Comparison of ENCODE assay signal across 8 cellular contexts in genomic region chr12:120265483-120266179, GRCh38. TPM values are rescaled to one million over a fixed set of nuclear protein-coding genes. Genes with fewer than 3 reads are reported as not detected.
DNase-seq lines count a peak whose midpoint lies in the region; ATAC-seq and TF ChIP-seq lines count a peak whose summit lies in the region.

Gene PXN, minus strand, starts transcription at chr12:120265730. Its CDS starts 101 bp downstream, at chr12:120265629.

- H3K27me3 ChIP-seq in BJ (ENCODE audit: control insufficient read depth, insufficient read depth, low read length) = no peaks in the 10 kb centered on the region
- peaks cover 27% of the 10 kb centered on the region for H3K27me3 ChIP-seq in OCI-LY3 (ENCODE audit: low read depth, low read length)
- H3K27me3 ChIP-seq in muscle layer of colon (ENCODE audit: control insufficient read depth in 1 of 2, insufficient read depth in 2 of 2, low read length in 2 of 2) = no peaks in the 10 kb centered on the region

- TF ChIP-seq CTCF in BJ (IDR thresholded peaks at IDR 0.05; ENCODE audit: insufficient read depth, low read depth, low read length) (peak; percentile 59), OCI-LY3 (IDR thresholded peaks at IDR 0.05; ENCODE audit: low read depth, low read length) (peak; percentile 75)

- peak within 1 kb of the TSS; percentile 96 for H3K4me2 ChIP-seq in OCI-LY3 (ENCODE audit: low read length)

- H3K4me1 ChIP-seq in OCI-LY3 (ENCODE audit: low read length) = peaks cover 15% of the 10 kb centered on the region; the same call in 1 of the 2 replicates
- peaks cover 44% of the 10 kb centered on the region for H3K4me1 ChIP-seq in muscle layer of colon (ENCODE audit: insufficient read depth, low read length)

- H3K79me2 ChIP-seq in OCI-LY3 (ENCODE audit: low read length) = no peaks in the 10 kb centered on the region

- peak within 1 kb of the TSS; percentile 90 for H2AFZ ChIP-seq in OCI-LY3 (ENCODE audit: low read depth, low read length)

- no peak for TF ChIP-seq POLR2A in erythroblast (IDR thresholded peaks at IDR 0.05; ENCODE audit: low read length)

- no peaks in the 10 kb centered on the region for H4K20me1 ChIP-seq in OCI-LY3 (ENCODE audit: insufficient read depth, low read length)

- H3K9me3 ChIP-seq in OCI-LY3 (ENCODE audit: insufficient read depth, low read length) (no peaks in the 10 kb centered on the region), muscle layer of colon (ENCODE audit: low read length) (no peaks in the 10 kb centered on the region)

- H3K9ac ChIP-seq in OCI-LY3 (ENCODE audit: low read length) (peak within 1 kb of the TSS; percentile 87), muscle layer of colon (ENCODE audit: low read length) (peak within 1 kb of the TSS; percentile 96)

- CTCF ChIA-PET in BJ (lab: Yijun Ruan, JAX) = interaction anchor here (0.7 to 14.8 kb wide), 25 partner anchors 8 to 119 kb away, joined by 3 to 482 read pairs (median 5); partner anchors contain the start of genes RNU4-1, RNU4-2 and RPLP0

- peak; percentile 84 for ATAC-seq in GM19351 (IDR thresholded peaks at IDR 0.05; ENCODE audit: unreplicated experiment)

- DNase-seq in BJ (ENCODE audit: low read depth) = no peak
- peak; percentile 84 for DNase-seq in HT-29 (ENCODE audit: low spot score)
- DNase-seq in activated T-cell treated with anti-CD3 and anti-CD28 coated beads, Interleukin-2, amount 50 U/mL, for 1 hour = peak; percentile 93
- DNase-seq in erythroblast (lab: John Stamatoyannopoulos, UW) = peak; percentile 89 to 95
- peak; percentile 76 for DNase-seq in stimulated activated CD8-positive, alpha-beta memory T cell treated with anti-CD3 and anti-CD28 coated beads, Interleukin-7, amount 100 ng/mL, for 24 hours (ENCODE audit: low read depth)

- H3K4me3 ChIP-seq in BJ (ENCODE audit: low read depth, low read length) (peak within 1 kb of the TSS; percentile 95), OCI-LY3 (ENCODE audit: low read length) (peak within 1 kb of the TSS; percentile 96), muscle layer of colon (ENCODE audit: low read depth in 1 of 2, low read length in 2 of 2) (peak within 1 kb of the TSS; percentile 81 to 90)

- POLR2A ChIA-PET in BJ (lab: Charles Lee) = interaction anchor here (0.6 to 3.5 kb wide), 3 partner anchors 26 to 65 kb away, joined by 7 to 29 read pairs (median 9); partner anchors contain the start of gene RPLP0

- H3K36me3 ChIP-seq in BJ (ENCODE audit: control insufficient read depth, insufficient read depth, low read length) (no peaks in the 10 kb centered on the region), OCI-LY3 (replicated peaks; ENCODE audit: low read depth, low read length) (no peaks in the 10 kb centered on the region), muscle layer of colon (ENCODE audit: insufficient read depth, low read length) (no peaks in the 10 kb centered on the region)

- H3K27ac ChIP-seq in OCI-LY3 (ENCODE audit: low read length) (no peak within 1 kb of the TSS), muscle layer of colon (ENCODE audit: low read depth, low read length) (peak within 1 kb of the TSS; percentile 88)

RNA-seq across cellular contexts. Expression of gene PXN, which starts in this region (rescaled TPM):
- polyA plus RNA-seq in BJ (2011; rRNA removed) = 23.9 and 41.8 TPM in 2 replicates
- 33.0 and 50.6 TPM in 2 replicates for polyA minus RNA-seq in BJ (2011; rRNA and poly(A)+ RNA removed)
- total RNA-seq in HT-29 (2014; rRNA removed; shearing (Covaris generic)) = 59.7 and 63.0 TPM in 2 replicates
